Comparison of ENCODE assay signal across 34 cellular contexts in genomic region chr17:81644496-81644895, GRCh38. TPM values are rescaled to one million over a fixed set of nuclear protein-coding genes. Genes with fewer than 3 reads are reported as not detected.
"Had no signal": no experiment of that assay in that cellular context is flagged by ENCODE, and none has a peak within 500 bp of the region (broad histone marks: within the 10 kb centered on the region; RNA-seq: fewer than 3 reads in every experiment).

No MANE protein-coding gene starts in this region.

- DNase-seq: activated CD4-positive, alpha-beta memory T cell treated with anti-CD3 and anti-CD28 coated beads, Interleukin-2, amount 10 ng/mL, durations not matched to agents 7 days and 5 days; activated CD4-positive, alpha-beta T cell treated with anti-CD3 and anti-CD28 coated beads, Interleukin-2, amount 10 ng/mL, durations not matched to agents 7 days and 5 days; activated CD4-positive, CD25-positive, alpha-beta regulatory T cell treated with anti-CD3 and anti-CD28 coated beads, Interleukin-2, amount 50 U/mL, for 72 hours; activated CD8-positive, alpha-beta memory T cell treated with anti-CD3 and anti-CD28 coated beads, Interleukin-2, amount 50 U/mL, for 48 hours; activated gamma-delta T cell; activated naive CD4-positive, alpha-beta T cell treated with anti-CD3 and anti-CD28 coated beads, Interleukin-2, amount 10 ng/mL, durations not matched to agents 7 days and 5 days; activated naive CD8-positive, alpha-beta T cell treated with anti-CD3 and anti-CD28 coated beads, Interleukin-2, amount 10 ng/mL, durations not matched to agents 7 days and 5 days; activated T-cell treated with anti-CD3 and anti-CD28 coated beads, Interleukin-2, amount 50 U/mL, for 24 hours; cerebellar nuclear complex; colonic mucosa; dorsolateral prefrontal cortex; effector memory CD4-positive, alpha-beta T cell; erythroblast; gastrocnemius medialis; glutamatergic neuron; left ventricle myocardium inferior; mucosa of descending colon; ovary; stimulated activated CD4-positive, alpha-beta T cell treated with anti-CD3 and anti-CD28 coated beads, Interleukin-12 subunit alpha, Interleukin-12 subunit beta, amount 100 ng/mL, for 4 hours; stimulated activated CD4-positive, alpha-beta T cell treated with anti-CD3 and anti-CD28 coated beads, Interleukin-4, amount 100 ng/mL, for 1 hour; stomach; T-helper 2 cell; thyroid gland; upper lobe of left lung had no signal

- H3K36me3 ChIP-seq: ascending aorta, cardiac muscle cell, colonic mucosa, gastrocnemius medialis, left ventricle myocardium inferior, neutrophil, ovary, thyroid gland, upper lobe of left lung had no signal

- H3K27ac ChIP-seq: ascending aorta, cardiac muscle cell, colonic mucosa, dorsolateral prefrontal cortex, gastrocnemius medialis, left ventricle myocardium inferior, neutrophil, ovary, skin epidermis, stomach, thyroid gland, upper lobe of left lung had no signal

- H3K4me1 ChIP-seq: ascending aorta, colonic mucosa, gastrocnemius medialis, left ventricle myocardium inferior, thyroid gland had no signal

- FAIRE-seq: islet of Langerhans had no signal

- H3K9me3 ChIP-seq: colonic mucosa, gastrocnemius medialis, left ventricle myocardium inferior, mucosa of descending colon, thyroid gland had no signal

- H3K27me3 ChIP-seq: ascending aorta had no signal

- ATAC-seq: gastrocnemius medialis; mucosa of descending colon; natural killer cell treated with Interleukin-12 subunit alpha and Interleukin-12 subunit beta and Interleukin-15 and Interleukin-18, amount 100 ng/mL, for 72 hours had no signal

- H3K4me3 ChIP-seq: ascending aorta, cardiac muscle cell, colonic mucosa, dorsolateral prefrontal cortex, gastrocnemius medialis, left ventricle myocardium inferior, lung, mucosa of descending colon, ovary, skin epidermis, stomach, thyroid gland, upper lobe of left lung had no signal

RNA-seq across cellular contexts. Expression of gene TSPAN10, which starts 7.5 kb away (rescaled TPM):
- total RNA-seq: ascending aorta, stomach had no signal

RNA-seq across cellular contexts. Expression of gene PDE6G, which starts 11.8 kb away (rescaled TPM):
- total RNA-seq: ascending aorta, colonic mucosa, gastrocnemius medialis, left ventricle myocardium inferior, myocyte, renal cortical epithelial cell, sciatic nerve, thyroid gland had no signal
